In the genomic region with DNA sequence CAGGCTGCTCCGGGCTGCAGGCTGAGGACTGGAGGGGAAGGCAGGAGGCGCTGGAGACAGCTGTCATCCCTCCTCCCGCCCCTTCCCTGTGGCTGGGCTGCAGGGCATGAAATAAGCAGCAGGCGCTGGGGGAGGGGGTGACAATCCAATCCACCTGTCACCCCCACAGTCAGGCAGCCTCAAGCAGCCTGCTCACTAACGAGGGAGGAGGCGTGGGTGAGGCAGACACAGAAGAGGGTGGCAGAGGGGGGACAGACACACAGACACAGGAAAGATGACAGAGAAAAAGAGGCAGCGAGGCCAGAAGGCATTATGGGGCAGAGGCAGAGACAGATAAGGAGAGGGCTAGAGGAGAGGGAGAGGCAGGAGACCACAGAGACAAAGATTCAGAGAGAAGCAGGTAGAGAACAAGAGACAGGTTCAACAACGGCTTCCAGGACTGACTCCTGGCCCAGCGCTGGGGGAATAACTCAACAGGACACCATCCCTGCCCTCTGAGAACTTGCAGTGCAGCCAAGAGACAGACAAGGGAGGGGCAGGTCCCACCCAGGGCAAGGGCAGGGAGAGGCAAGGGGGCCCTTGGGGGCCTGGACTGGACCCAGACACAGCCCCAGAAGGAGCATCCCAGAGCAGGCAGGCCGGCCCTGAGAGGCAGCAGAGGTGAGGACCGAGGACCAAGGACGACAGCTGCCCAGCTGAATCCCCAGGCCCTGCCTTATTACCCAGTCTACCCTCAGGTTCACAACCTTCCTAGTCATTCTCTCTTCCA, we compare ENCODE assay signal across 8 cellular contexts. TPM values are rescaled to one million over a fixed set of nuclear protein-coding genes. Genes with fewer than 3 reads are reported as not detected.
A peak's percentile ranks its signal among the peaks of the same experiment; 100 is the strongest.
DNase-seq lines count a peak whose midpoint lies in the region; ATAC-seq and TF ChIP-seq lines count a peak whose summit lies in the region.

No MANE protein-coding gene starts in this region.

- H3K9me3 ChIP-seq in cardiac muscle cell (ENCODE audit: low read depth) = no peaks in the 10 kb centered on the region

- peak overlapping the region; percentile 81 to 85 for H3K4me3 Mint-ChIP-seq in activated T-cell treated with anti-CD3 and anti-CD28 coated beads, Interleukin-2, amount 50 U/mL, for 72 hours

- peaks cover 93% of the 10 kb centered on the region for H3K4me1 Mint-ChIP-seq in activated T-cell treated with anti-CD3 and anti-CD28 coated beads, Interleukin-2, amount 50 U/mL, for 72 hours (ENCODE audit: low read depth)

- peak overlapping the region; percentile 10 for H3K4me3 ChIP-seq in cardiac muscle cell
- H3K4me3 ChIP-seq in rectal smooth muscle tissue (ENCODE audit: low read length) = peak overlapping the region; percentile 52

- H3K36me3 ChIP-seq in cardiac muscle cell (no peaks in the 10 kb centered on the region), rectal smooth muscle tissue (ENCODE audit: control insufficient read depth, insufficient read depth, low read length) (no peaks in the 10 kb centered on the region)

- DNase-seq in NCI-H526 (lab: John Stamatoyannopoulos, UW) = peak; percentile 83 to 97
- DNase-seq in activated T-cell treated with anti-CD3 and anti-CD28 coated beads, Interleukin-2, amount 50 U/mL, for 72 hours = peak; percentile 49 to 53
- DNase-seq in cardiac muscle cell (ENCODE audit: low read depth in 1 of 2, low spot score in 1 of 2) = peak in 1 of 2 donors; percentile 91
- no peak for DNase-seq in RKO (ENCODE audit: low spot score)

- H3K27me3 Mint-ChIP-seq in activated T-cell treated with anti-CD3 and anti-CD28 coated beads, Interleukin-2, amount 50 U/mL, for 72 hours (ENCODE audit: low read depth) = no peaks in the 10 kb centered on the region

- H3K4me1 ChIP-seq in cardiac muscle cell (ENCODE audit: low read depth) (peaks cover 68% of the 10 kb centered on the region), rectal smooth muscle tissue (ENCODE audit: control insufficient read depth, insufficient read depth, low read length) (peaks cover 60% of the 10 kb centered on the region)

- peaks cover 0 to 2% of the 10 kb centered on the region in 2 donors for H3K9me3 Mint-ChIP-seq in activated T-cell treated with anti-CD3 and anti-CD28 coated beads, Interleukin-2, amount 50 U/mL, for 72 hours

- H3K27me3 ChIP-seq in cardiac muscle cell (no peaks in the 10 kb centered on the region), rectal smooth muscle tissue (ENCODE audit: control insufficient read depth, insufficient read depth, low read length) (no peaks in the 10 kb centered on the region)

- peaks cover 2 to 6% of the 10 kb centered on the region in 2 donors for H3K36me3 Mint-ChIP-seq in activated T-cell treated with anti-CD3 and anti-CD28 coated beads, Interleukin-2, amount 50 U/mL, for 72 hours (ENCODE audit: insufficient read depth in 2 of 2)

- H3K27ac ChIP-seq in cardiac muscle cell (peak overlapping the region; percentile 96), rectal smooth muscle tissue (ENCODE audit: low read depth, low read length) (peak overlapping the region; percentile 74)

- ATAC-seq in GM18511 (IDR thresholded peaks at IDR 0.05; ENCODE audit: unreplicated experiment) (peak; percentile 32), HG02943 (IDR thresholded peaks at IDR 0.05; ENCODE audit: low read depth, unreplicated experiment) (peak; percentile 28), HG03095 (IDR thresholded peaks at IDR 0.05; ENCODE audit: unreplicated experiment) (no peak)
- ATAC-seq in activated T-cell treated with anti-CD3 and anti-CD28 coated beads, Interleukin-2, amount 50 U/mL, for 72 hours (replicated peaks in 1 of 2) = peak; percentile 16 to 19

- peak; percentile 17 for TF ChIP-seq CTCF in cardiac muscle cell (IDR thresholded peaks at IDR 0.05; ENCODE audit: low read depth, low read length)

- peak overlapping the region; percentile 71 for H3K27ac Mint-ChIP-seq in activated T-cell treated with anti-CD3 and anti-CD28 coated beads, Interleukin-2, amount 50 U/mL, for 72 hours

- H3K9ac ChIP-seq in rectal smooth muscle tissue (ENCODE audit: low read length) = no peak overlapping the region

RNA-seq across cellular contexts. Expression of gene MEF2D, which starts 11.2 kb away (rescaled TPM):
- total RNA-seq in activated T-cell treated with anti-CD3 and anti-CD28 coated beads, Interleukin-2, amount 50 U/mL, for 72 hours = 10 to 100 TPM; 73.3 to 86.8 TPM
- 35.9 and 64.6 TPM in 2 replicates for total RNA-seq in cardiac muscle cell
- polyA plus RNA-seq in cardiac muscle cell = 35.1 and 52.1 TPM in 2 replicates
